In the genomic region with DNA sequence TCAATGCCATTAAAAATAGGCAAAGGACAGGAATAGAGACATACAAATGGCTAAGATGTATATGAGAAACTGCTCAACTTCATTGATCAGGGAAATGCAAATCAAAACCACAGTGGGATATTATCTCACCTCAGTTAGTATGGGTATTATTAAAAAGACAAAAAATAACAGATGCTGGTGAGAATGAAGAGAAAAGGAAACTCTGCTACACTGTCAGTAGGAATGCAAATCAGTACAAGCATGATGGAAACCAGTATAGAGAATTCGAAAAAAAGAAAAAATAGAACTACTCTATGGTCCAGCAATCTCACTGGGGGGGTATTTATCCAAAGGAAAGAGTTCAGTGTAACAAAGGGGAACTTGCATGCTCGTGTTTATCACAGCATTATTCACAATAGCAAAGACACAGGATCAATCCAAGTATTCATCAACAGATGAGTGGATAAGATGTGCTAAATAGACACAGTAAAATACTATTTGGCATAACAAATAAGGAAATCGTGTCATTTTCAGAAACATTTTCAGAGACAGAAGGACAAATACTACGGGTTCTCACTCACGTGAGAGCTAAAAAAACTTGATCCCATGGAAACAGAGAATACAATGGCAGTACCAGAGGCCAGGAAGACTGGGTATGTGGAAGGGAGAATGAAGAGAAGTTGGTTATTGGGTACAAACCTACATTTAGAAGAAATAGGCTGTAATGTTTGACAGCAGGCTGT, we compare ENCODE assay signal across 18 cellular contexts.
A peak's percentile ranks its signal among the peaks of the same experiment; 100 is the strongest.
DNase-seq lines count a peak whose midpoint lies in the region; ATAC-seq, FAIRE-seq and TF ChIP-seq lines count a peak whose summit lies in the region.
"Had no signal": no experiment of that assay in that cellular context is flagged by ENCODE, and none has a peak within 500 bp of the region (broad histone marks: within the 10 kb centered on the region; RNA-seq: fewer than 3 reads in every experiment).

No MANE protein-coding gene starts in this region.

- no peak overlapping the region for H3K4me3 Mint-ChIP-seq in CD4-positive, alpha-beta memory T cell
- H3K4me3 Mint-ChIP-seq: activated CD4-positive, alpha-beta T cell treated with anti-CD3 and anti-CD28 coated beads for 36 hours; naive thymus-derived CD4-positive, alpha-beta T cell had no signal

- FAIRE-seq in GM12891 (lab: Jason Lieb, UNC): peak; percentile 75
- FAIRE-seq: islet of Langerhans, small intestine had no signal

- POLR2A ChIA-PET in CD4-positive, alpha-beta memory T cell (lab: Charles Lee; ENCODE audit: partially characterized antibody): no interaction called here

- H3K4me1 Mint-ChIP-seq in CD4-positive, alpha-beta memory T cell: no peaks in the 10 kb centered on the region
- H3K4me1 Mint-ChIP-seq: activated CD4-positive, alpha-beta T cell treated with anti-CD3 and anti-CD28 coated beads for 36 hours had no signal

- H3K27me3 ChIP-seq in CD4-positive, alpha-beta memory T cell (ENCODE audit: insufficient read depth, low read length): no peaks in the 10 kb centered on the region

- DNase-seq in GM12891 (ENCODE audit: insufficient read length, low spot score) (peak; percentile 19), KBM-7 (no peak), left lobe of liver (ENCODE audit: low spot score) (no peak), NCI-H524 (lab: John Stamatoyannopoulos, UW) (no peak)
- DNase-seq in CD4-positive, alpha-beta memory T cell: no peak
- DNase-seq: activated CD4-positive, alpha-beta T cell treated with anti-CD3 and anti-CD28 coated beads for 36 hours; activated gamma-delta T cell treated with Interleukin-2 at 50 U/mL for 16 hours; central memory CD4-positive, alpha-beta T cell; DMS79; GOT3; naive thymus-derived CD4-positive, alpha-beta T cell; NCI-H510A; small intestine had no signal

- H3K36me3 ChIP-seq in CD4-positive, alpha-beta memory T cell (ENCODE audit: insufficient read depth, low read length): no peaks in the 10 kb centered on the region

- intact Hi-C loops in CD4-positive, alpha-beta memory T cell (cut with micrococcal nuclease): no loop called here

- H3K27ac Mint-ChIP-seq in CD4-positive, alpha-beta memory T cell: no peak overlapping the region
- H3K27ac Mint-ChIP-seq: activated CD4-positive, alpha-beta T cell treated with anti-CD3 and anti-CD28 coated beads for 36 hours; naive thymus-derived CD4-positive, alpha-beta T cell had no signal

- H3K9me3 ChIP-seq in CD4-positive, alpha-beta memory T cell (ENCODE audit: control insufficient read depth in 1 of 2, low read length in 2 of 2): no peaks in the 10 kb centered on the region

- H3K9me3 Mint-ChIP-seq in CD4-positive, alpha-beta memory T cell: no peaks in the 10 kb centered on the region

- CTCF ChIA-PET in CD4-positive, alpha-beta memory T cell (lab: Charles Lee; ENCODE audit: partially characterized antibody): no interaction called here

- H3K4me3 ChIP-seq in CD4-positive, alpha-beta memory T cell (ENCODE audit: low read length in 2 of 2): no peak overlapping the region

- no peak overlapping the region for H3K27ac ChIP-seq in CD4-positive, alpha-beta memory T cell (ENCODE audit: low read depth, low read length)

- peak; percentile 74 for ATAC-seq in GM19452 (IDR thresholded peaks at IDR 0.05; ENCODE audit: unreplicated experiment)
- peak; percentile 67 for ATAC-seq in HG02840 (IDR thresholded peaks at IDR 0.05; ENCODE audit: low FRiP score, unreplicated experiment)
- peak; percentile 67 for ATAC-seq in HG03457 (IDR thresholded peaks at IDR 0.05; ENCODE audit: unreplicated experiment)
- no peak for ATAC-seq in left lobe of liver
- ATAC-seq: activated CD4-positive, alpha-beta T cell treated with anti-CD3 and anti-CD28 coated beads for 36 hours; naive thymus-derived CD4-positive, alpha-beta T cell; SK-N-SH treated with all-trans-retinoic acid at 6 μM for 48 hours had no signal

- peaks cover 13 to 23% of the 10 kb centered on the region in 2 donors for H3K27me3 Mint-ChIP-seq in CD4-positive, alpha-beta memory T cell

- in situ Hi-C loops in KBM-7 (cut with MboI; ENCODE audit: low pct_unique_long_range_greater_than_20kb, low sequenced_read_pairs): no loop called here

- no peak for TF ChIP-seq POLR2A in GM12891 (IDR thresholded peaks at IDR 0.05; ENCODE audit: low read depth, low read length)

- no peaks in the 10 kb centered on the region for H3K36me3 Mint-ChIP-seq in CD4-positive, alpha-beta memory T cell
- H3K36me3 Mint-ChIP-seq: naive thymus-derived CD4-positive, alpha-beta T cell had no signal

- no peaks in the 10 kb centered on the region for H3K4me1 ChIP-seq in CD4-positive, alpha-beta memory T cell (ENCODE audit: insufficient read depth, low read length)

TF ChIP-seq in GM12891, 5 proteins besides CTCF, POLR2A, EP300 and RAD21:
- TF ChIP-seq SPI1 (IDR thresholded peaks at IDR 0.05; ENCODE audit: low read depth, low read length) (no peak), POU2F2 (IDR thresholded peaks at IDR 0.05; ENCODE audit: low read depth, low read length) (no peak), POLR2AphosphoS5 (IDR thresholded peaks at IDR 0.05; ENCODE audit: low read depth, low read length) (no peak), PAX5 (IDR thresholded peaks at IDR 0.05; ENCODE audit: insufficient read depth, low read length, severe bottlenecking) (no peak), TAF1 (IDR thresholded peaks at IDR 0.05; ENCODE audit: low read depth, low read length) (no peak)
TF ChIP-seq in GM12891: peak in this region for 0.
